1 cellular context compared by ENCODE assay signal in genomic region chr7:114823290-114823689, GRCh38.
TF ChIP-seq lines count a peak whose summit lies in the region.

No MANE protein-coding gene starts in this region.

TF ChIP-seq in IMR-90, 13 proteins besides CTCF, POLR2A, EP300 and RAD21:
- TF ChIP-seq MAZ (IDR thresholded peaks at IDR 0.05; ENCODE audit: borderline replicate concordance, low read depth, low read length) (no peak), ELK1 (IDR thresholded peaks at IDR 0.05; ENCODE audit: borderline replicate concordance, low read depth, low read length) (no peak), USF2 (IDR thresholded peaks at IDR 0.05; ENCODE audit: low read depth, low read length) (no peak), MAFK (IDR thresholded peaks at IDR 0.05; ENCODE audit: low read depth, low read length) (no peak), SMC3 (IDR thresholded peaks at IDR 0.05; ENCODE audit: low read depth, low read length) (no peak), MXI1 (IDR thresholded peaks at IDR 0.05; ENCODE audit: borderline replicate concordance, low read depth, low read length) (no peak), NFE2L2 (IDR thresholded peaks at IDR 0.05; ENCODE audit: low read depth, low read length) (no peak), RCOR1 (IDR thresholded peaks at IDR 0.05; ENCODE audit: insufficient replicate concordance, low read length) (no peak), CHD1 (IDR thresholded peaks at IDR 0.05; ENCODE audit: low read depth, low read length) (no peak), BHLHE40 (IDR thresholded peaks at IDR 0.05; ENCODE audit: low read depth, low read length) (no peak), FOS (IDR thresholded peaks at IDR 0.05; ENCODE audit: low read depth, low read length) (no peak), CEBPB (IDR thresholded peaks at IDR 0.05; ENCODE audit: low read depth, low read length) (no peak), RFX5 (IDR thresholded peaks at IDR 0.05; ENCODE audit: low read depth, low read length) (no peak)
